In genomic region chr13:24083141-24083540, GRCh38 we compare ENCODE assay signal across 11 cellular contexts.
"Had no signal": no experiment of that assay in that cellular context is flagged by ENCODE, and none has a peak within 500 bp of the region (broad histone marks: within the 10 kb centered on the region; RNA-seq: fewer than 3 reads in every experiment).

No MANE protein-coding gene starts in this region.

- H3K27ac ChIP-seq: esophagus squamous epithelium, skin epidermis, tibial nerve had no signal

- H3K27me3 ChIP-seq: tibial nerve had no signal

- H3K4me3 ChIP-seq: esophagus squamous epithelium, skin epidermis, tibial nerve had no signal

- H3K36me3 ChIP-seq: esophagus squamous epithelium, tibial nerve had no signal

- DNase-seq: activated CD4-positive, alpha-beta T cell treated with anti-CD3 and anti-CD28 coated beads, Interleukin-2, amount 50 U/mL, for 1 hour; activated CD8-positive, alpha-beta memory T cell treated with anti-CD3 and anti-CD28 coated beads for 24 hours; activated naive CD8-positive, alpha-beta T cell treated with anti-CD3 and anti-CD28 coated beads, Interleukin-2, amount 10 ng/mL, durations not matched to agents 7 days and 5 days; aorta; esophagus squamous epithelium; kidney glomerular epithelial cell; mesendoderm; stimulated activated CD4-positive, alpha-beta T cell treated with anti-CD3 and anti-CD28 coated beads, Interleukin-4, amount 100 ng/mL, for 24 hours; stimulated activated naive CD4-positive, alpha-beta T cell had no signal

- H3K9me3 ChIP-seq: esophagus squamous epithelium, tibial nerve had no signal
